ENCODE assay signal across 38 cellular contexts in genomic region chr2:27201675-27202074, GRCh38. TPM values are rescaled to one million over a fixed set of nuclear protein-coding genes. Genes with fewer than 3 reads are reported as not detected.
"Had no signal": no experiment of that assay in that cellular context is flagged by ENCODE, and none has a peak within 500 bp of the region (broad histone marks: within the 10 kb centered on the region; RNA-seq: fewer than 3 reads in every experiment).

No MANE protein-coding gene starts in this region.

- H3K4me1 ChIP-seq: adrenal gland, breast epithelium, colonic mucosa, esophagus squamous epithelium, gastroesophageal sphincter, heart right ventricle had no signal

- H3K27me3 ChIP-seq: adrenal gland, breast epithelium, cardiac muscle cell, colonic mucosa, esophagus squamous epithelium, gastroesophageal sphincter, heart right ventricle had no signal

- ATAC-seq: activated CD4-positive, CD25-positive, alpha-beta regulatory T cell treated with anti-CD3 and anti-CD28 coated beads, Interleukin-2, amount 50 U/mL, for 24 hours; activated CD8-positive, alpha-beta memory T cell treated with anti-CD3 and anti-CD28 coated beads, Interleukin-2, amount 10 ng/mL, durations not matched to agents 7 days and 5 days; activated CD8-positive, alpha-beta T cell treated with anti-CD3 and anti-CD28 coated beads for 36 hours; gastroesophageal sphincter; T-cell had no signal

- H3K36me3 ChIP-seq: breast epithelium, colonic mucosa had no signal

- FAIRE-seq: endometrium, endothelial cell of umbilical vein had no signal

- H3K9me3 ChIP-seq: adrenal gland, breast epithelium, colonic mucosa, esophagus squamous epithelium, gastroesophageal sphincter, heart right ventricle had no signal

- DNase-seq: activated B cell treated with CpG ODN at 0.5 μM for 24 hours; activated CD4-positive, alpha-beta T cell treated with anti-CD3 and anti-CD28 coated beads for 48 hours; activated CD4-positive, alpha-beta T cell treated with anti-CD3 and anti-CD28 coated beads, Interleukin-2, amount 50 U/mL, for 1 hour; activated CD4-positive, alpha-beta T cell treated with anti-CD3 and anti-CD28 coated beads, Interleukin-2, amount 50 U/mL, for 48 hours; activated CD8-positive, alpha-beta memory T cell treated with anti-CD3 and anti-CD28 coated beads, Interleukin-2, amount 10 ng/mL, durations not matched to agents 7 days and 5 days; activated CD8-positive, alpha-beta memory T cell treated with anti-CD3 and anti-CD28 coated beads, Interleukin-2, amount 50 U/mL, for 4 hours; activated CD8-positive, alpha-beta T cell treated with anti-CD3 and anti-CD28 coated beads for 36 hours; activated effector memory CD4-positive, alpha-beta T cell treated with anti-CD3 and anti-CD28 coated beads, Interleukin-2, amount 50 U/mL, for 16 hours; activated naive CD4-positive, alpha-beta T cell treated with anti-CD3 and anti-CD28 coated beads for 36 hours; activated T-cell treated with anti-CD3 and anti-CD28 coated beads, Interleukin-2, amount 50 U/mL, for 1 hour; activated T-cell treated with anti-CD3 and anti-CD28 coated beads, Interleukin-2, amount 50 U/mL, for 48 hours; adrenal gland; amygdala; aorta; central memory CD4-positive, alpha-beta T cell; cerebellar nuclear complex; colonic mucosa; effector CD8-positive, alpha-beta T cell; esophagus squamous epithelium; foreskin melanocyte; heart right ventricle; T-cell; T1000; WERI-Rb-1 had no signal

- H3K4me3 ChIP-seq: adrenal gland, breast epithelium, cardiac muscle cell, colonic mucosa, esophagus squamous epithelium, gastroesophageal sphincter, heart right ventricle had no signal

- H3K27ac ChIP-seq: adrenal gland, breast epithelium, cardiac muscle cell, colonic mucosa, epithelial cell of prostate, esophagus squamous epithelium, gastroesophageal sphincter, heart right ventricle, WERI-Rb-1 had no signal

RNA-seq across cellular contexts. Expression of gene TCF23, which starts 52.9 kb away (rescaled TPM):
- total RNA-seq: activated CD8-positive, alpha-beta memory T cell treated with anti-CD3 and anti-CD28 coated beads for 36 hours; activated CD8-positive, alpha-beta memory T cell treated with anti-CD3 and anti-CD28 coated beads, Interleukin-2, amount 10 ng/mL, durations not matched to agents 7 days and 5 days; activated CD8-positive, alpha-beta T cell treated with anti-CD3 and anti-CD28 coated beads for 36 hours; activated naive CD4-positive, alpha-beta T cell treated with anti-CD3 and anti-CD28 coated beads for 36 hours; activated T-helper 1 cell treated with anti-CD3 and anti-CD28 coated beads, Interleukin-12 subunit alpha, Interleukin-12 subunit beta, Interleukin-2, Interleukin-4 antibody, amounts not matched to agents 30 ng/mL and 10 ng/mL and 1 ng/mL, durations not matched to agents 14 hours and 24 hours and 36 hours; activated T-helper 2 cell treated with anti-CD3 and anti-CD28 coated beads, Interferon-gamma antibody, Interleukin-2, Interleukin-4, amounts not matched to agents 10 μg/mL and 5 μg/mL and 100 μg/mL, durations not matched to agents 14 hours and 24 hours and 36 hours; breast epithelium; cardiac muscle cell; dermis microvascular lymphatic vessel endothelial cell; endothelial cell of umbilical vein; esophagus squamous epithelium; fibroblast of lung; fibroblast of villous mesenchyme; glomerular endothelial cell; T-cell had no signal
- polyA plus RNA-seq: aorta, cardiac muscle cell, endothelial cell of umbilical vein, fibroblast of lung had no signal
